In genomic region chr2:10448208-10448645, GRCh38 we compare ENCODE assay signal across 8 cellular contexts.
A peak's percentile ranks its signal among the peaks of the same experiment; 100 is the strongest.
DNase-seq lines count a peak whose midpoint lies in the region; ATAC-seq lines count a peak whose summit lies in the region.

Gene ODC1, minus strand, starts transcription at chr2:10448327. Its CDS starts 3,295 bp downstream, at chr2:10445032.

- no peaks in the 10 kb centered on the region for H3K9me3 ChIP-seq in endocrine pancreas (ENCODE audit: control insufficient read depth, low read length)

- peak within 1 kb of the TSS; percentile 86 for H3K9ac ChIP-seq in endocrine pancreas (ENCODE audit: control insufficient read depth, insufficient read depth, low read length)

- H3K4me1 ChIP-seq in endocrine pancreas (ENCODE audit: control insufficient read depth, insufficient read depth, low read length), result peaks cover 7% of the 10 kb centered on the region

- no peaks in the 10 kb centered on the region for H3K27me3 ChIP-seq in endocrine pancreas (ENCODE audit: control insufficient read depth, insufficient read depth, low read length)

- peak within 1 kb of the TSS; percentile 96 for H3K4me3 ChIP-seq in endocrine pancreas (ENCODE audit: control insufficient read depth, insufficient read depth, low read length)

- peaks cover 1% of the 10 kb centered on the region for H3K36me3 ChIP-seq in endocrine pancreas (ENCODE audit: control insufficient read depth, insufficient read depth, low read length)

- DNase-seq in COLO668 (lab: John Stamatoyannopoulos, UW; ENCODE audit: unreplicated experiment) (peak; percentile 99), HUDEP-2 (lab: John Stamatoyannopoulos, UW; ENCODE audit: unreplicated experiment in 76 of 76) (peak in 75 of 76 experiments; percentile 35 to 99 (median 95)), NOMO-1 treated with dmso at 0.1 percent for 144 hours (lab: John Stamatoyannopoulos, UW; ENCODE audit: unreplicated experiment) (peak; percentile 95), midbrain (lab: John Stamatoyannopoulos, UW) (peak; percentile 96)
- DNase-seq in activated CD8-positive, alpha-beta memory T cell treated with anti-CD3 and anti-CD28 coated beads for 48 hours (ENCODE audit: low read depth in 2 of 3, low spot score in 2 of 3), result peak; percentile 94 to 97 (median 96)
- DNase-seq in stimulated activated CD8-positive, alpha-beta memory T cell treated with anti-CD3 and anti-CD28 coated beads, Interleukin-2, amount 100 ng/mL, for 1 hour (ENCODE audit: low read depth in 2 of 2), result peak; percentile 98

- peak; percentile 75 for ATAC-seq in GM21390 (IDR thresholded peaks at IDR 0.05; ENCODE audit: unreplicated experiment)

Comparison
In these comparisons a context has a peak if more than half of its experiments do, and no peak if none do; other contexts are left out.
1. Peak in every context shown above with its lines: DNase-seq, ATAC-seq and H3K4me3 ChIP-seq.